ENCODE assay signal across 1 cellular context in the genomic region with DNA sequence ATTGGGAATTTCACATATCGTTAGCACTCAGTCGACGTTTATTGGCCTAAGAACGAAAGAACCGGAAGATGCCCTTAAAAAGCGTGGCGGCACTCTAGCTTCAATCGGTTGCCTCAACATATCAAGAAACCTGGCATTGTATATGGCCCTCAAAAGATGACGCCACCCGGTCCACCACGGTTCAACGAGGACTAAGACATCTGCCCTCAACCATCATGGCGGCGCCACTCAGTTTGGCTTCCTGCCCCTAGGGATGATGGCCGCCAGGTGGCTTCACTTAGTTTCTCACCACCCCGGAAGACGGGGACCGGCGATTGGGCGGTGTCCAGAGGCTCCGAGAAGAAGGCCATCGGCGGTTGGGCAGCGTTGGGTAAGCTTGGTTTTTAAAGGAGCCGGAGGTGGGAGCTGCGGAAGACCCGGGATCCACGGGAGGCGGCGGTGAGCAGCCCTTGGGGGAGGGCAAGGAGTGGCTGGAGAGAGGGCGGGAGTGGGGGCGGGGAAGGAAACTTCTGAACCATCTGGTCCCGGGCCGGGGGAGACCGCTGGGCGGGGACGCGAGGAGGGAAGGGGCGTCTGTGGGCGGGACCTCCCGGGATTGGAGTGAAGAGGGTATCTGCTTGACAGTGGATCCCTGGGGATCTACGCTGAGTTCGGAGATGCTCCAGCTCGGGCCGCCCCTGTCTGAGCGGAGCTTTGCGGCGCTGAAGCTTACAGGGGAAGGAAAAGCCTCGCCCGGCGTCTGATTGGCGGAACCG.
TF ChIP-seq lines count a peak whose summit lies in the region.

Gene PRR14 (plus strand): TSS at position 592 of the 755 bp plus-strand sequence. CDS start 686 bp downstream, outside the sequence.

TF ChIP-seq in HepG2, 621 proteins besides CTCF, POLR2A, EP300 and RAD21 (continued from another document and continues in another):
- TF ChIP-seq ZBTB40 (IDR thresholded peaks at IDR 0.05) (no peak), ZBTB40 (CRISPR knock-in tag; IDR thresholded peaks at IDR 0.05) (no peak), TMF1 (CRISPR knock-in tag; IDR thresholded peaks at IDR 0.05; ENCODE audit: low read depth) (no peak), SMARCE1 (IDR thresholded peaks at IDR 0.05; ENCODE audit: borderline replicate concordance) (no peak), ZSCAN30 (CRISPR knock-in tag; IDR thresholded peaks at IDR 0.05) (0 out of 2 replicates have a peak, but pooled peaks have one; percentile 34), TFDP1 (CRISPR knock-in tag; IDR thresholded peaks at IDR 0.05; ENCODE audit: borderline replicate concordance) (no peak), IRF2 (CRISPR knock-in tag; IDR thresholded peaks at IDR 0.05) (peak; percentile 87), WIZ (CRISPR knock-in tag; IDR thresholded peaks at IDR 0.05) (0 out of 2 replicates have a peak, but pooled peaks have one; percentile 16), ARID2 (CRISPR knock-in tag; IDR thresholded peaks at IDR 0.05; ENCODE audit: borderline replicate concordance) (peak; percentile 86; the same call in 1 of the 2 replicates), TERF1 (CRISPR knock-in tag; IDR thresholded peaks at IDR 0.05) (no peak), ZNF501 (CRISPR knock-in tag; IDR thresholded peaks at IDR 0.05) (peak; percentile 41; the same call in 1 of the 2 replicates), PHF5A (CRISPR knock-in tag; IDR thresholded peaks at IDR 0.05; ENCODE audit: low read depth, unreplicated experiment) (no peak), ZFP1 (CRISPR knock-in tag; IDR thresholded peaks at IDR 0.05) (no peak), KDM2A (CRISPR knock-in tag; IDR thresholded peaks at IDR 0.05; ENCODE audit: borderline replicate concordance, low read depth) (peak; percentile 64; the same call in 1 of the 2 replicates), CEBPG (CRISPR knock-in tag; IDR thresholded peaks at IDR 0.05) (no peak), GFI1 (CRISPR knock-in tag; IDR thresholded peaks at IDR 0.05; ENCODE audit: borderline replicate concordance) (no peak; the same call in 1 of the 2 replicates), MAFG (CRISPR knock-in tag; IDR thresholded peaks at IDR 0.05) (no peak), RARG (CRISPR knock-in tag; IDR thresholded peaks at IDR 0.05; ENCODE audit: low read depth) (peak; percentile 84; the same call in 1 of the 2 replicates), SNAI1 (CRISPR knock-in tag; IDR thresholded peaks at IDR 0.05; ENCODE audit: borderline replicate concordance) (peak; percentile 96), PATZ1 (CRISPR knock-in tag; IDR thresholded peaks at IDR 0.05) (peak; percentile 72; the same call in 1 of the 2 replicates), XRCC5 (optimal IDR thresholded peaks at IDR 0.05; ENCODE audit: low read length) (peak; percentile 92), KDM4B (CRISPR knock-in tag; IDR thresholded peaks at IDR 0.05) (no peak)
- TF ChIP-seq, protein P1, sequence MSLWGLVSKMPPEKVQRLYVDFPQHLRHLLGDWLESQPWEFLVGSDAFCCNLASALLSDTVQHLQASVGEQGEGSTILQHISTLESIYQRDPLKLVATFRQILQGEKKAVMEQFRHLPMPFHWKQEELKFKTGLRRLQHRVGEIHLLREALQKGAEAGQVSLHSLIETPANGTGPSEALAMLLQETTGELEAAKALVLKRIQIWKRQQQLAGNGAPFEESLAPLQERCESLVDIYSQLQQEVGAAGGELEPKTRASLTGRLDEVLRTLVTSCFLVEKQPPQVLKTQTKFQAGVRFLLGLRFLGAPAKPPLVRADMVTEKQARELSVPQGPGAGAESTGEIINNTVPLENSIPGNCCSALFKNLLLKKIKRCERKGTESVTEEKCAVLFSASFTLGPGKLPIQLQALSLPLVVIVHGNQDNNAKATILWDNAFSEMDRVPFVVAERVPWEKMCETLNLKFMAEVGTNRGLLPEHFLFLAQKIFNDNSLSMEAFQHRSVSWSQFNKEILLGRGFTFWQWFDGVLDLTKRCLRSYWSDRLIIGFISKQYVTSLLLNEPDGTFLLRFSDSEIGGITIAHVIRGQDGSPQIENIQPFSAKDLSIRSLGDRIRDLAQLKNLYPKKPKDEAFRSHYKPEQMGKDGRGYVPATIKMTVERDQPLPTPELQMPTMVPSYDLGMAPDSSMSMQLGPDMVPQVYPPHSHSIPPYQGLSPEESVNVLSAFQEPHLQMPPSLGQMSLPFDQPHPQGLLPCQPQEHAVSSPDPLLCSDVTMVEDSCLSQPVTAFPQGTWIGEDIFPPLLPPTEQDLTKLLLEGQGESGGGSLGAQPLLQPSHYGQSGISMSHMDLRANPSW (CRISPR knock-in tag; IDR thresholded peaks at IDR 0.05; ENCODE audit: borderline replicate concordance): no peak
- TF ChIP-seq, protein P2, sequence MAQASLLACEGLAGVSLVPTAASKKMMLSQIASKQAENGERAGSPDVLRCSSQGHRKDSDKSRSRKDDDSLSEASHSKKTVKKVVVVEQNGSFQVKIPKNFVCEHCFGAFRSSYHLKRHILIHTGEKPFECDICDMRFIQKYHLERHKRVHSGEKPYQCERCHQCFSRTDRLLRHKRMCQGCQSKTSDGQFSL (CRISPR knock-in tag; IDR thresholded peaks at IDR 0.05): no peak
- TF ChIP-seq, protein P3, sequence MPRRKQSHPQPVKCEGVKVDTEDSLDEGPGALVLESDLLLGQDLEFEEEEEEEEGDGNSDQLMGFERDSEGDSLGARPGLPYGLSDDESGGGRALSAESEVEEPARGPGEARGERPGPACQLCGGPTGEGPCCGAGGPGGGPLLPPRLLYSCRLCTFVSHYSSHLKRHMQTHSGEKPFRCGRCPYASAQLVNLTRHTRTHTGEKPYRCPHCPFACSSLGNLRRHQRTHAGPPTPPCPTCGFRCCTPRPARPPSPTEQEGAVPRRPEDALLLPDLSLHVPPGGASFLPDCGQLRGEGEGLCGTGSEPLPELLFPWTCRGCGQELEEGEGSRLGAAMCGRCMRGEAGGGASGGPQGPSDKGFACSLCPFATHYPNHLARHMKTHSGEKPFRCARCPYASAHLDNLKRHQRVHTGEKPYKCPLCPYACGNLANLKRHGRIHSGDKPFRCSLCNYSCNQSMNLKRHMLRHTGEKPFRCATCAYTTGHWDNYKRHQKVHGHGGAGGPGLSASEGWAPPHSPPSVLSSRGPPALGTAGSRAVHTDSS (CRISPR knock-in tag; conservative IDR thresholded peaks at IDR 0.05): no peak
- TF ChIP-seq, protein P4, sequence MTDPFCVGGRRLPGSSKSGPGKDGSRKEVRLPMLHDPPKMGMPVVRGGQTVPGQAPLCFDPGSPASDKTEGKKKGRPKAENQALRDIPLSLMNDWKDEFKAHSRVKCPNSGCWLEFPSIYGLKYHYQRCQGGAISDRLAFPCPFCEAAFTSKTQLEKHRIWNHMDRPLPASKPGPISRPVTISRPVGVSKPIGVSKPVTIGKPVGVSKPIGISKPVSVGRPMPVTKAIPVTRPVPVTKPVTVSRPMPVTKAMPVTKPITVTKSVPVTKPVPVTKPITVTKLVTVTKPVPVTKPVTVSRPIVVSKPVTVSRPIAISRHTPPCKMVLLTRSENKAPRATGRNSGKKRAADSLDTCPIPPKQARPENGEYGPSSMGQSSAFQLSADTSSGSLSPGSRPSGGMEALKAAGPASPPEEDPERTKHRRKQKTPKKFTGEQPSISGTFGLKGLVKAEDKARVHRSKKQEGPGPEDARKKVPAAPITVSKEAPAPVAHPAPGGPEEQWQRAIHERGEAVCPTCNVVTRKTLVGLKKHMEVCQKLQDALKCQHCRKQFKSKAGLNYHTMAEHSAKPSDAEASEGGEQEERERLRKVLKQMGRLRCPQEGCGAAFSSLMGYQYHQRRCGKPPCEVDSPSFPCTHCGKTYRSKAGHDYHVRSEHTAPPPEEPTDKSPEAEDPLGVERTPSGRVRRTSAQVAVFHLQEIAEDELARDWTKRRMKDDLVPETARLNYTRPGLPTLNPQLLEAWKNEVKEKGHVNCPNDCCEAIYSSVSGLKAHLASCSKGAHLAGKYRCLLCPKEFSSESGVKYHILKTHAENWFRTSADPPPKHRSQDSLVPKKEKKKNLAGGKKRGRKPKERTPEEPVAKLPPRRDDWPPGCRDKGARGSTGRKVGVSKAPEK (CRISPR knock-in tag; IDR thresholded peaks at IDR 0.05; ENCODE audit: borderline replicate concordance): no peak; the same call in 1 of the 2 replicates
